In genomic region chr1:59128239-59128736, GRCh38 we compare ENCODE assay signal across 14 cellular contexts.
DNase-seq lines count a peak whose midpoint lies in the region; ATAC-seq and TF ChIP-seq lines count a peak whose summit lies in the region.
"Had no signal": no experiment of that assay in that cellular context is flagged by ENCODE, and none has a peak within 500 bp of the region (broad histone marks: within the 10 kb centered on the region; RNA-seq: fewer than 3 reads in every experiment).

No MANE protein-coding gene starts in this region.

- no peaks in the 10 kb centered on the region for H3K36me3 ChIP-seq in SJSA1
- H3K36me3 ChIP-seq: transverse colon had no signal

- no peak overlapping the region for H3K4me3 ChIP-seq in SJSA1
- H3K4me3 ChIP-seq in epithelial cell of esophagus (ENCODE audit: low read length) = no peak overlapping the region
- H3K4me3 ChIP-seq: transverse colon had no signal

- H3K4me1 ChIP-seq in SJSA1 (replicated peaks) = peaks cover 43% of the 10 kb centered on the region
- H3K4me1 ChIP-seq: transverse colon had no signal

- TF ChIP-seq CTCF in epithelial cell of esophagus (IDR thresholded peaks at IDR 0.05; ENCODE audit: insufficient read depth, low read depth, low read length, missing control alignments) = no peak

- no peaks in the 10 kb centered on the region for H3K27me3 ChIP-seq in SJSA1 (replicated peaks)
- H3K27me3 ChIP-seq: transverse colon had no signal

- no peaks in the 10 kb centered on the region for H3K9me3 ChIP-seq in SJSA1 (replicated peaks)
- H3K9me3 ChIP-seq: transverse colon had no signal

- DNase-seq in GM04504 (ENCODE audit: low read depth) (peak; percentile 65), SJSA1 (ENCODE audit: low read depth in 1 of 2, low spot score in 2 of 2) (peak in 1 of 2 experiments; percentile 74), epithelial cell of esophagus (ENCODE audit: low read depth) (peak; percentile 41), renal cortical epithelial cell (ENCODE audit: low read depth) (peak; percentile 22), DMS 273 (lab: John Stamatoyannopoulos, UW; ENCODE audit: unreplicated experiment) (no peak)
- DNase-seq: activated CD4-positive, alpha-beta T cell treated with anti-CD3 and anti-CD28 coated beads, Interleukin-2, amount 50 U/mL, for 1 hour; activated T-cell treated with anti-CD3 and anti-CD28 coated beads, Interleukin-2, amount 50 U/mL, for 4 hours; CD4-positive, alpha-beta memory T cell; immature natural killer cell; NCI-H1694 treated with DMSO at 0.1 percent for 48 hours; transverse colon had no signal

- no peak for ATAC-seq in GM18519 (IDR thresholded peaks at IDR 0.05; ENCODE audit: low FRiP score, unreplicated experiment)
- ATAC-seq in GM21717 (IDR thresholded peaks at IDR 0.05; ENCODE audit: unreplicated experiment) = no peak
- no peak for ATAC-seq in HG03469 (IDR thresholded peaks at IDR 0.05; ENCODE audit: unreplicated experiment)
- ATAC-seq: activated T-cell treated with anti-CD3 and anti-CD28 coated beads, Interleukin-2, amount 50 U/mL, for 4 hours had no signal

- H3K27ac ChIP-seq in SJSA1 = peak overlapping the region; percentile 88
- H3K27ac ChIP-seq: transverse colon had no signal
